Comparison of ENCODE assay signal across 7 cellular contexts in genomic region chr16:20705972-20706371, GRCh38. TPM values are rescaled to one million over a fixed set of nuclear protein-coding genes. Genes with fewer than 3 reads are reported as not detected.
"Had no signal": no experiment of that assay in that cellular context is flagged by ENCODE, and none has a peak within 500 bp of the region (broad histone marks: within the 10 kb centered on the region; RNA-seq: fewer than 3 reads in every experiment).

No MANE protein-coding gene starts in this region.

RNA-seq across cellular contexts. Expression of gene ACSM1, which starts 8.5 kb away (rescaled TPM):
- total RNA-seq: LHCN-M2, MCF 10A, NCI-H460, OCI-LY7, PC-9, RPMI7951, SK-MEL-5 had no signal

RNA-seq across cellular contexts. Expression of gene ACSM3, which starts 57.8 kb away (rescaled TPM):
- total RNA-seq: LHCN-M2 had no signal
